Comparison of ENCODE assay signal across 8 cellular contexts in genomic region chr19:51688665-51689571, GRCh38. TPM values are rescaled to one million over a fixed set of nuclear protein-coding genes. Genes with fewer than 3 reads are reported as not detected.
DNase-seq lines count a peak whose midpoint lies in the region; ATAC-seq and TF ChIP-seq lines count a peak whose summit lies in the region.

No MANE protein-coding gene starts in this region.

- no peak overlapping the region for H3K27ac Mint-ChIP-seq in activated B cell treated with CpG ODN at 0.5 μM for 24 hours

- peaks cover 3% of the 10 kb centered on the region for H3K9me3 Mint-ChIP-seq in activated B cell treated with CpG ODN at 0.5 μM for 24 hours

- peak overlapping the region; percentile 95 for H3K4me2 ChIP-seq in fibroblast of lung (ENCODE audit: extremely low read depth, insufficient read depth, low read length)

- H3K4me3 ChIP-seq in fibroblast of lung (replicated peaks in 1 of 4; ENCODE audit: control extremely low read depth in 1 of 4, insufficient read depth in 1 of 4, low read depth in 3 of 4, low read length in 4 of 4) (peak overlapping the region; percentile 66 to 98 (median 86)), muscle layer of colon (ENCODE audit: low read depth in 1 of 2, low read length in 2 of 2) (peak overlapping the region; percentile 70 to 95), upper lobe of right lung (peak overlapping the region; percentile 85)

- CTCF ChIA-PET in activated B cell treated with CpG ODN at 0.5 μM for 24 hours (lab: Charles Lee), result no interaction called here

- peaks cover 16% of the 10 kb centered on the region for H3K4me1 ChIP-seq in fibroblast of lung (ENCODE audit: control insufficient read depth, extremely low read depth, insufficient read depth, low read length)
- H3K4me1 ChIP-seq in muscle layer of colon (ENCODE audit: insufficient read depth, low read length), result peaks cover 39% of the 10 kb centered on the region
- peaks cover 20% of the 10 kb centered on the region for H3K4me1 ChIP-seq in upper lobe of right lung

- POLR2A ChIA-PET in activated B cell treated with CpG ODN at 0.5 μM for 24 hours (lab: Charles Lee), result no interaction called here

- H3K9me3 ChIP-seq in fibroblast of lung (ENCODE audit: control insufficient read depth, insufficient read depth, low read depth, low read length), result no peaks in the 10 kb centered on the region
- no peaks in the 10 kb centered on the region for H3K9me3 ChIP-seq in muscle layer of colon (ENCODE audit: low read length)
- H3K9me3 ChIP-seq in upper lobe of right lung, result no peaks in the 10 kb centered on the region

- DNase-seq in DMS 273 (lab: John Stamatoyannopoulos, UW; ENCODE audit: unreplicated experiment) (peak; percentile 54), DMS 273 treated with DMSO at 0.1 percent for 48 hours (lab: John Stamatoyannopoulos, UW) (no peak), NCI-H146 (lab: John Stamatoyannopoulos, UW) (peak; percentile 95), activated B cell treated with CpG ODN at 0.5 μM for 24 hours (no peak), fibroblast of lung (ENCODE audit: low read depth in 2 of 2) (peak; percentile 96 to 98), upper lobe of right lung (peak; percentile 93), cortex of kidney (lab: John Stamatoyannopoulos, UW) (no peak)

- peaks cover 49% of the 10 kb centered on the region for H3K79me2 ChIP-seq in fibroblast of lung (ENCODE audit: control insufficient read depth, insufficient read depth, low read length)

- H3K27me3 Mint-ChIP-seq in activated B cell treated with CpG ODN at 0.5 μM for 24 hours, result peaks cover 63% of the 10 kb centered on the region

- peak overlapping the region; percentile 77 for H3K9ac ChIP-seq in fibroblast of lung (ENCODE audit: insufficient read depth, low read length)
- peak overlapping the region; percentile 82 for H3K9ac ChIP-seq in muscle layer of colon (ENCODE audit: low read length)

- peak overlapping the region; percentile 93 for H3K27ac ChIP-seq in fibroblast of lung (ENCODE audit: insufficient read depth, low read length)
- H3K27ac ChIP-seq in muscle layer of colon (ENCODE audit: low read depth, low read length), result peak overlapping the region; percentile 95
- H3K27ac ChIP-seq in upper lobe of right lung, result peak overlapping the region; percentile 90

- no peaks in the 10 kb centered on the region for H4K20me1 ChIP-seq in fibroblast of lung (ENCODE audit: control insufficient read depth, extremely low read depth, insufficient read depth, low read length)

- ATAC-seq in activated B cell treated with CpG ODN at 0.5 μM for 24 hours (ENCODE audit: low read depth), result no peak
- peak; percentile 91 for ATAC-seq in upper lobe of right lung

- H3K36me3 Mint-ChIP-seq in activated B cell treated with CpG ODN at 0.5 μM for 24 hours (ENCODE audit: low read depth), result no peaks in the 10 kb centered on the region

- H3K4me3 Mint-ChIP-seq in activated B cell treated with CpG ODN at 0.5 μM for 24 hours, result peak overlapping the region; percentile 51

- peaks cover 19% of the 10 kb centered on the region for H3K4me1 Mint-ChIP-seq in activated B cell treated with CpG ODN at 0.5 μM for 24 hours

- H2AFZ ChIP-seq in fibroblast of lung (ENCODE audit: low read length), result peak overlapping the region; percentile 77

- H3K36me3 ChIP-seq in fibroblast of lung (ENCODE audit: control insufficient read depth, insufficient read depth, low read length), result peaks cover 8% of the 10 kb centered on the region
- H3K36me3 ChIP-seq in muscle layer of colon (ENCODE audit: insufficient read depth, low read length), result peaks cover 12% of the 10 kb centered on the region
- H3K36me3 ChIP-seq in upper lobe of right lung, result no peaks in the 10 kb centered on the region

- no peaks in the 10 kb centered on the region for H3K27me3 ChIP-seq in fibroblast of lung (ENCODE audit: control insufficient read depth, insufficient read depth, low read length)
- no peaks in the 10 kb centered on the region for H3K27me3 ChIP-seq in muscle layer of colon (ENCODE audit: control insufficient read depth in 1 of 2, insufficient read depth in 2 of 2, low read length in 2 of 2)
- H3K27me3 ChIP-seq in upper lobe of right lung, result no peaks in the 10 kb centered on the region

- intact Hi-C loops in activated B cell treated with CpG ODN at 0.5 μM for 24 hours (cut with micrococcal nuclease), result no loop called here
- intact Hi-C loops in upper lobe of right lung (cut with DNase I), result no loop called here

- no peak for TF ChIP-seq CTCF in activated B cell treated with CpG ODN at 0.5 μM for 24 hours (IDR thresholded peaks at IDR 0.05)
- no peak for TF ChIP-seq CTCF in fibroblast of lung (conservative IDR thresholded peaks at IDR 0.05 in 1 of 2, IDR thresholded peaks at IDR 0.05 in 1 of 2; ENCODE audit: low read depth in 1 of 2, low read length in 2 of 2)
- TF ChIP-seq CTCF in upper lobe of right lung (IDR thresholded peaks at IDR 0.05), result no peak

RNA-seq across cellular contexts. Expression of gene SPACA6, which starts 4.2 kb away (rescaled TPM):
- total RNA-seq in activated B cell treated with CpG ODN at 0.5 μM for 24 hours (3.2 and 3.3 TPM in 2 replicates), fibroblast of lung (5.1 and 8.6 TPM in 2 replicates), upper lobe of right lung (24.0 TPM)
- 2.8 and 5.5 TPM in 2 replicates for polyA plus RNA-seq in fibroblast of lung
- 7.4 and 10.0 TPM in 2 replicates for polyA plus RNA-seq in fibroblast of lung (2012)
- polyA minus RNA-seq in fibroblast of lung (ENCODE audit: low replicate concordance), result 8.7 and 12.1 TPM in 2 replicates

RNA-seq across cellular contexts. Expression of gene HAS1, which starts 34.9 kb away (rescaled TPM):
- total RNA-seq in activated B cell treated with CpG ODN at 0.5 μM for 24 hours (not detected in 2 replicates), fibroblast of lung (not detected in 2 replicates), upper lobe of right lung (3.7 TPM)
- polyA plus RNA-seq in fibroblast of lung, result not detected in 2 replicates
- not detected in 2 replicates for polyA plus RNA-seq in fibroblast of lung (2012)
- polyA minus RNA-seq in fibroblast of lung (ENCODE audit: low replicate concordance), result not detected in 2 replicates

RNA-seq across cellular contexts. Expression of gene SIGLEC14, which starts 42.3 kb away (rescaled TPM):
- total RNA-seq in activated B cell treated with CpG ODN at 0.5 μM for 24 hours, result 10.5 and 12.8 TPM in 2 replicates
- total RNA-seq in fibroblast of lung, result not detected in 2 replicates
- polyA plus RNA-seq in fibroblast of lung, result not detected in 2 replicates
- polyA plus RNA-seq in fibroblast of lung (2012), result not detected in 2 replicates
- polyA minus RNA-seq in fibroblast of lung (ENCODE audit: low replicate concordance), result not detected in 2 replicates
- total RNA-seq in upper lobe of right lung, result 11.8 TPM

RNA-seq across cellular contexts. Expression of gene SIGLEC5, which starts 58.7 kb away (rescaled TPM):
- total RNA-seq in activated B cell treated with CpG ODN at 0.5 μM for 24 hours, result 0.22 TPM in 1 of 2 replicates, not detected in the other
- not detected in 2 replicates for total RNA-seq in fibroblast of lung
- polyA plus RNA-seq in fibroblast of lung, result not detected in 2 replicates
- polyA plus RNA-seq in fibroblast of lung (2012), result not detected in 2 replicates
- not detected in 2 replicates for polyA minus RNA-seq in fibroblast of lung (ENCODE audit: low replicate concordance)
- total RNA-seq in upper lobe of right lung, result 0.90 TPM

Comparison
In these comparisons a context has a peak if more than half of its experiments do, and no peak if none do; other contexts are left out.
1. DNase-seq: peak in DMS 273 (single experiment), NCI-H146 (single experiment), fibroblast of lung (2 of 2) and upper lobe of right lung (single experiment); none in DMS 273 treated with DMSO at 0.1 percent for 48 hours (single experiment), activated B cell treated with CpG ODN at 0.5 μM for 24 hours (single experiment) and cortex of kidney (single experiment).
2. RNA of gene SIGLEC14, which starts 42.3 kb away (total RNA-seq): 10.5 to 12.8 TPM in activated B cell treated with CpG ODN at 0.5 μM for 24 hours and 11.8 TPM in upper lobe of right lung (single experiment); not detected in fibroblast of lung; every median in the first group is over 10 times any median in the second.
3. Peak in every context shown above with its lines, with median percentiles within 50 percentile points of each other: H3K27ac ChIP-seq and H3K4me3 ChIP-seq.